In genomic region chr1:155181371-155182051, GRCh38 we compare ENCODE assay signal across 21 cellular contexts.
"Had no signal": no experiment of that assay in that cellular context is flagged by ENCODE, and none has a peak within 500 bp of the region (broad histone marks: within the 10 kb centered on the region; RNA-seq: fewer than 3 reads in every experiment).

No MANE protein-coding gene starts in this region.

- H3K36me3 ChIP-seq: colonic mucosa, heart left ventricle, vagina had no signal

- H3K4me3 ChIP-seq: body of pancreas, colonic mucosa, heart left ventricle, psoas muscle, SK-N-MC, tibial nerve, vagina had no signal

- DNase-seq: activated CD4-positive, alpha-beta memory T cell treated with anti-CD3 and anti-CD28 coated beads, Interleukin-2, amount 10 ng/mL, durations not matched to agents 7 days and 5 days; activated CD4-positive, alpha-beta T cell treated with anti-CD3 and anti-CD28 coated beads for 36 hours; activated CD8-positive, alpha-beta memory T cell treated with anti-CD3 and anti-CD28 coated beads, Interleukin-2, amount 10 ng/mL, durations not matched to agents 7 days and 5 days; activated naive CD4-positive, alpha-beta T cell; central memory CD4-positive, alpha-beta T cell; colonic mucosa; effector CD4-positive, alpha-beta T cell; mammary epithelial cell; midbrain; nephron progenitor cell; psoas muscle; stimulated activated CD4-positive, alpha-beta T cell treated with anti-CD3 and anti-CD28 coated beads, Interleukin-4, amount 100 ng/mL, for 24 hours had no signal

- H3K27me3 ChIP-seq: body of pancreas, colonic mucosa, heart left ventricle, tibial nerve, vagina had no signal

- FAIRE-seq: frontal cortex had no signal

- H3K9me3 ChIP-seq: body of pancreas, colonic mucosa, heart left ventricle, psoas muscle, tibial nerve, vagina had no signal

- H3K27me3 Mint-ChIP-seq: activated CD4-positive, alpha-beta memory T cell treated with anti-CD3 and anti-CD28 coated beads, Interleukin-2, amount 10 ng/mL, durations not matched to agents 7 days and 5 days; activated CD4-positive, alpha-beta T cell treated with anti-CD3 and anti-CD28 coated beads for 36 hours; activated CD8-positive, alpha-beta memory T cell treated with anti-CD3 and anti-CD28 coated beads, Interleukin-2, amount 10 ng/mL, durations not matched to agents 7 days and 5 days; stimulated activated memory B cell treated with anti-CD40 and anti-IgM and Interleukin-4, amounts not matched to agents 10 μg/mL and 1 μg/mL and 100 μg/mL, for 72 hours had no signal

- H3K27ac ChIP-seq: body of pancreas, colonic mucosa, heart left ventricle, psoas muscle, SK-N-MC, tibial nerve, vagina had no signal

- ATAC-seq: activated CD4-positive, alpha-beta T cell treated with anti-CD3 and anti-CD28 coated beads for 36 hours; activated CD8-positive, alpha-beta memory T cell treated with anti-CD3 and anti-CD28 coated beads, Interleukin-2, amount 10 ng/mL, durations not matched to agents 7 days and 5 days; body of pancreas; heart left ventricle; psoas muscle; sciatic nerve; stimulated activated memory B cell treated with anti-CD40 and anti-IgM and Interleukin-4, amounts not matched to agents 10 μg/mL and 1 μg/mL and 100 μg/mL, for 72 hours; WTC11 had no signal

- H3K27ac Mint-ChIP-seq: activated CD4-positive, alpha-beta memory T cell treated with anti-CD3 and anti-CD28 coated beads, Interleukin-2, amount 10 ng/mL, durations not matched to agents 7 days and 5 days; activated CD4-positive, alpha-beta T cell treated with anti-CD3 and anti-CD28 coated beads for 36 hours; activated CD8-positive, alpha-beta memory T cell treated with anti-CD3 and anti-CD28 coated beads, Interleukin-2, amount 10 ng/mL, durations not matched to agents 7 days and 5 days; nephron progenitor cell; stimulated activated memory B cell treated with anti-CD40 and anti-IgM and Interleukin-4, amounts not matched to agents 10 μg/mL and 1 μg/mL and 100 μg/mL, for 72 hours; WTC11 had no signal

- H3K9me3 Mint-ChIP-seq: activated CD4-positive, alpha-beta memory T cell treated with anti-CD3 and anti-CD28 coated beads, Interleukin-2, amount 10 ng/mL, durations not matched to agents 7 days and 5 days; nephron progenitor cell; stimulated activated memory B cell treated with anti-CD40 and anti-IgM and Interleukin-4, amounts not matched to agents 10 μg/mL and 1 μg/mL and 100 μg/mL, for 72 hours; WTC11 had no signal

- H3K4me3 Mint-ChIP-seq: activated CD4-positive, alpha-beta memory T cell treated with anti-CD3 and anti-CD28 coated beads, Interleukin-2, amount 10 ng/mL, durations not matched to agents 7 days and 5 days; activated CD4-positive, alpha-beta T cell treated with anti-CD3 and anti-CD28 coated beads for 36 hours; activated CD8-positive, alpha-beta memory T cell treated with anti-CD3 and anti-CD28 coated beads, Interleukin-2, amount 10 ng/mL, durations not matched to agents 7 days and 5 days; nephron progenitor cell; stimulated activated memory B cell treated with anti-CD40 and anti-IgM and Interleukin-4, amounts not matched to agents 10 μg/mL and 1 μg/mL and 100 μg/mL, for 72 hours; WTC11 had no signal
